16 cellular contexts compared by ENCODE assay signal in the genomic region with DNA sequence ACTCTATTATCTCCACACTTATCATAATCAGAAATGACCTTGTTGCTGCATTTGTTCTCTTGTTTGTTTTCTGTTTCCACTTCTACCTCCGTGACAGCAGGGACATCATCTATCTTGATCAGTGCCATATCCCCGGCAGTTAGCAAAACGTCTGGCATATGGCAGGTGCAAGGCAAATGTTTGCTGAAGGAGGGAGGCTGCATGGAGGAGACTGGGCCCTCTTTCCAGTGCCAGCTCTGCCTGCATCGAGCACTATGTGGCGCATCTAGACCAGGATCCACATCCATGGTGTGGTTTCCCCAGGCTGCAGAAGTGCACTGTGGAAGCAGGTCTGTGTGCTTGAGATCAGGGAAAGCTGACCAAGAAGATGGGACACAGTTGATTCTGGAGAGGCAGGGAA.
DNase-seq lines count a peak whose midpoint lies in the region; ATAC-seq and TF ChIP-seq lines count a peak whose summit lies in the region.
"Had no signal": no experiment of that assay in that cellular context is flagged by ENCODE, and none has a peak within 500 bp of the region (broad histone marks: within the 10 kb centered on the region; RNA-seq: fewer than 3 reads in every experiment).

No MANE protein-coding gene starts in this region.

- H3K27ac ChIP-seq in WERI-Rb-1 (no peak overlapping the region), osteoblast (ENCODE audit: low read depth, low read length) (no peak overlapping the region)
- H3K27ac ChIP-seq: parathyroid adenoma, SJCRH30 had no signal

- ATAC-seq in HG03460 (IDR thresholded peaks at IDR 0.05; ENCODE audit: unreplicated experiment): no peak
- ATAC-seq: activated T-cell treated with anti-CD3 and anti-CD28 coated beads, Interleukin-2, amount 50 U/mL, for 72 hours; stimulated activated naive CD8-positive, alpha-beta T cell treated with anti-CD3 and anti-CD28 coated beads, Interleukin-15, amount 100 ng/mL, for 72 hours had no signal

- no peak for DNase-seq in GM13977 (ENCODE audit: low spot score)
- peak; percentile 38 for DNase-seq in NCI-H2196 (lab: John Stamatoyannopoulos, UW; ENCODE audit: unreplicated experiment)
- DNase-seq in WERI-Rb-1: peak; percentile 40
- DNase-seq in posterior cingulate gyrus: peak in 7 of 10 donors; percentile 20 to 92 (median 58)
- no peak for DNase-seq in AG20443 (ENCODE audit: low spot score)
- DNase-seq in osteoblast (ENCODE audit: insufficient read length, low spot score, missing footprints): no peak
- DNase-seq in NOMO-1 treated with dmso at 0.1 percent for 144 hours (lab: John Stamatoyannopoulos, UW; ENCODE audit: unreplicated experiment): no peak
- DNase-seq: activated CD4-positive, CD25-positive, alpha-beta regulatory T cell; activated T-cell treated with anti-CD3 and anti-CD28 coated beads, Interleukin-2, amount 50 U/mL, for 72 hours; hippocampal formation; stimulated activated CD4-positive, alpha-beta T cell treated with anti-CD3 and anti-CD28 coated beads, Interleukin-4, amount 100 ng/mL, for 1 hour; stimulated activated naive CD8-positive, alpha-beta T cell treated with anti-CD3 and anti-CD28 coated beads, Interleukin-15, amount 100 ng/mL, for 72 hours had no signal

- H3K9me3 ChIP-seq in WERI-Rb-1 (ENCODE audit: severe bottlenecking) (no peaks in the 10 kb centered on the region), osteoblast (ENCODE audit: low read depth, low read length) (no peaks in the 10 kb centered on the region)
- H3K9me3 ChIP-seq: SJCRH30 had no signal

- H3K4me3 ChIP-seq in WERI-Rb-1 (ENCODE audit: low read depth, low read length) (no peak overlapping the region), osteoblast (ENCODE audit: insufficient read depth, low read length) (no peak overlapping the region)
- H3K4me3 ChIP-seq: lung, SJCRH30 had no signal

- peak; percentile 34 for TF ChIP-seq CTCF in GM13977 (IDR thresholded peaks at IDR 0.05; ENCODE audit: extremely low read depth, insufficient read depth, missing control alignments)
- peak; percentile 31 for TF ChIP-seq CTCF in WERI-Rb-1 (IDR thresholded peaks at IDR 0.05; ENCODE audit: low read depth, low read length)
- TF ChIP-seq CTCF in osteoblast (IDR thresholded peaks at IDR 0.05; ENCODE audit: extremely low read depth, low read depth, low read length): no peak

- in situ Hi-C loops in GM13977 (cut with MboI; ENCODE audit: low pct_unique_long_range_greater_than_20kb, low sequenced_read_pairs, unreplicated experiment): no loop called here

- no peaks in the 10 kb centered on the region for H4K20me1 ChIP-seq in osteoblast (ENCODE audit: insufficient read depth, low read length)

- peaks cover 3% of the 10 kb centered on the region for H3K79me2 ChIP-seq in osteoblast (ENCODE audit: insufficient read depth, low read length)
- H3K79me2 ChIP-seq: parathyroid adenoma had no signal

- no peaks in the 10 kb centered on the region for H3K27me3 ChIP-seq in WERI-Rb-1 (ENCODE audit: insufficient read depth, low read depth, severe bottlenecking)
- H3K27me3 ChIP-seq in osteoblast (ENCODE audit: insufficient read depth, low read length): no peaks in the 10 kb centered on the region

- intact Hi-C loops in posterior cingulate gyrus (cut with DNase I): no loop called here

- H3K36me3 ChIP-seq in WERI-Rb-1 (no peaks in the 10 kb centered on the region), osteoblast (ENCODE audit: insufficient read depth, low read length) (no peaks in the 10 kb centered on the region)
- H3K36me3 ChIP-seq: SJCRH30 had no signal

- H3K4me1 ChIP-seq in osteoblast (ENCODE audit: insufficient read depth, low read length): peaks cover 9% of the 10 kb centered on the region
- H3K4me1 ChIP-seq: parathyroid adenoma, SJCRH30 had no signal

- no peak overlapping the region for H3K4me2 ChIP-seq in osteoblast (ENCODE audit: insufficient read depth, low read length)

- H2AFZ ChIP-seq in osteoblast (ENCODE audit: low read length): no peak overlapping the region
- H2AFZ ChIP-seq: parathyroid adenoma had no signal

Comparison
In these comparisons a context has a peak if more than half of its experiments do, and no peak if none do; other contexts are left out.
1. DNase-seq: peak in NCI-H2196 (single experiment), WERI-Rb-1 (single experiment) and posterior cingulate gyrus (7 of 10); none in GM13977 (single experiment), AG20443 (single experiment), osteoblast (single experiment) and NOMO-1 treated with dmso at 0.1 percent for 144 hours (single experiment).